28 cellular contexts compared by ENCODE assay signal in the genomic region with DNA sequence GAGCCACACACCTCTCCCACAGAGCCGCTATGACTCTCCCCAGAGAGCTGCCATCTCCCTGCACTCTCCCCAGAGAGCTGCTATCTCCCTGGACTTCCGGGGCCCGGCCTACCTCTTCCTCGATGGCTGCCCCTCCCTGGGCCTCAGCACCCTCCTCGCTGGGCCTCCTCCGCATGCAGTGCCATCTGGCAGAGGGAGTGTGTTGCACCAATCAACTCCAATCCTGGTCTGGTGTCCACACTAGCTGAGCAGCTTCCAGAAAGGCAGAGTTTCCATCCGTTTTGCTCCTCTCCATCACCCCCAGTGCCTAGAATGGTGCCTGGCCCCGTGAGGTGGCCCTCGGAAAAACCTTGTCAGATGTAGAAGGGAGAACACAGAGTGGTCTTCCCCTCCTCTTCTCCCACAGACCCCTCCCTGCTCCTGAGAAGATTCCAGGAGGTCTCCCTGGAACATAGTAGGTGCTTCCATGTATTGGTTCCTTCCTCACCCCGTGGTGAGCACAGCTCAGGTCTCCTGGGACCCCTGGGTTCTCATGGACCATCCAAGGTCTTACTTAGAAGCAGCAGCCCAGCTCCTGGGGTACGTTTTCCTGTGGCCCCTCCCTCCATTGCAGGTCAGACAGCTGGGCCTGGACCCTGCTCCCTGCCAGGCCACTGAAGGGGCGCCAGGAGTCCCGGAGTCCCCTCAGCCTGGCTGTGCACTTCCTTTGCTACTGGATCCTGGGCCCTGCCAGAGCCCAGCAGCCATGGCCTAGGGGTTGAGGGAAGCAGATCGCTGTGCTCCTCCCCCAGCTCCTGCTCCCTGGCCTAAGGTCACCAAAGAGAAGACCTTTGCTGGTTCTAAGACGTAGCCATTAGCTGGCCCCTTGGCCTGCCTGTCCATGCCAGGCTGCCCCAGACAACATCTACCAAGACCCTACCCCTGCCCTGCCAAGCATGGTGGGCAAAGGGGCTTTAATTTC.
DNase-seq lines count a peak whose midpoint lies in the region; ATAC-seq and TF ChIP-seq lines count a peak whose summit lies in the region.
"Had no signal": no experiment of that assay in that cellular context is flagged by ENCODE, and none has a peak within 500 bp of the region (broad histone marks: within the 10 kb centered on the region; RNA-seq: fewer than 3 reads in every experiment).

No MANE protein-coding gene starts in this region.

- intact Hi-C loops in activated T-helper 2 cell treated with anti-CD3 and anti-CD28 coated beads, Interferon-gamma antibody, Interleukin-2, Interleukin-4, amounts not matched to agents 10 μg/mL and 5 μg/mL and 100 μg/mL, durations not matched to agents 14 hours and 24 hours and 36 hours (cut with micrococcal nuclease): no loop called here

- no peak overlapping the region for H3K27ac ChIP-seq in BLaER1 treated with 17β-estradiol and CSF1 and Interleukin-3, amounts not matched to agents 10 nM and 100 nM
- H3K27ac ChIP-seq: GM23248, left ventricle myocardium inferior, SK-N-MC had no signal

- no peak overlapping the region for H3K4me3 ChIP-seq in BLaER1 treated with 17β-estradiol and CSF1 and Interleukin-3, amounts not matched to agents 10 nM and 100 nM
- H3K4me3 ChIP-seq: GM23248, left ventricle myocardium inferior, SK-N-MC had no signal

- H3K27ac Mint-ChIP-seq in brain: peak overlapping the region in 4 of 5 experiments; percentile 21 to 70 (median 42)
- no peak overlapping the region for H3K27ac Mint-ChIP-seq in activated T-helper 2 cell treated with anti-CD3 and anti-CD28 coated beads, Interferon-gamma antibody, Interleukin-2, Interleukin-4, amounts not matched to agents 10 μg/mL and 5 μg/mL and 100 μg/mL, durations not matched to agents 14 hours and 24 hours and 36 hours
- H3K27ac Mint-ChIP-seq: activated CD4-positive, alpha-beta memory T cell treated with anti-CD3 and anti-CD28 coated beads for 36 hours; activated naive CD4-positive, alpha-beta T cell treated with anti-CD3 and anti-CD28 coated beads, Interleukin-2, amount 50 U/mL, for 24 hours; mesothelial cell of epicardium; T-helper 1 cell treated with Interleukin-12 subunit alpha and Interleukin-12 subunit beta and Interleukin-4 antibody, amounts not matched to agents 30 μg/mL and 1 μg/mL, for 36 hours; type B pancreatic cell had no signal

- H3K27me3 ChIP-seq in BLaER1 treated with 17β-estradiol and CSF1 and Interleukin-3, amounts not matched to agents 10 nM and 100 nM: peaks cover 0 to 47% (median 0%) of the 10 kb centered on the region in 11 experiments; a peak in 8 of 22 replicates

- H3K9me3 ChIP-seq in BLaER1 treated with 17β-estradiol and CSF1 and Interleukin-3, amounts not matched to agents 10 nM and 100 nM (replicated peaks in 1 of 11): no peaks in the 10 kb centered on the region
- H3K9me3 ChIP-seq: left ventricle myocardium inferior had no signal

- TF ChIP-seq CTCF in brain (conservative IDR thresholded peaks at IDR 0.05): no peak

- peaks cover 0 to 43% (median 0%) of the 10 kb centered on the region in 11 experiments; a peak in 6 of 22 replicates for H4K20me1 ChIP-seq in BLaER1 treated with 17β-estradiol and CSF1 and Interleukin-3, amounts not matched to agents 10 nM and 100 nM

- H3K4me2 ChIP-seq in BLaER1 treated with 17β-estradiol and CSF1 and Interleukin-3, amounts not matched to agents 10 nM and 100 nM: peak overlapping the region; percentile 50 to 89 (median 80)

- H3K4me1 ChIP-seq in BLaER1 treated with 17β-estradiol and CSF1 and Interleukin-3, amounts not matched to agents 10 nM and 100 nM: peaks cover 12 to 95% (median 78%) of the 10 kb centered on the region in 10 experiments

- no peaks in the 10 kb centered on the region for H3K27me3 Mint-ChIP-seq in brain
- no peaks in the 10 kb centered on the region for H3K27me3 Mint-ChIP-seq in activated T-helper 2 cell treated with anti-CD3 and anti-CD28 coated beads, Interferon-gamma antibody, Interleukin-2, Interleukin-4, amounts not matched to agents 10 μg/mL and 5 μg/mL and 100 μg/mL, durations not matched to agents 14 hours and 24 hours and 36 hours (ENCODE audit: low read depth)

- peaks cover 0 to 4% (median 2%) of the 10 kb centered on the region in 5 experiments for H3K9me3 Mint-ChIP-seq in brain
- peaks cover 3% of the 10 kb centered on the region for H3K9me3 Mint-ChIP-seq in activated T-helper 2 cell treated with anti-CD3 and anti-CD28 coated beads, Interferon-gamma antibody, Interleukin-2, Interleukin-4, amounts not matched to agents 10 μg/mL and 5 μg/mL and 100 μg/mL, durations not matched to agents 14 hours and 24 hours and 36 hours
- H3K9me3 Mint-ChIP-seq: activated naive CD4-positive, alpha-beta T cell treated with anti-CD3 and anti-CD28 coated beads, Interleukin-2, amount 50 U/mL, for 24 hours; mesothelial cell of epicardium; naive thymus-derived CD8-positive, alpha-beta T cell; T-helper 1 cell treated with Interleukin-12 subunit alpha and Interleukin-12 subunit beta and Interleukin-4 antibody, amounts not matched to agents 30 μg/mL and 1 μg/mL, for 36 hours; type B pancreatic cell had no signal

- no peak overlapping the region for H3K4me3 Mint-ChIP-seq in brain
- H3K4me3 Mint-ChIP-seq in activated T-helper 2 cell treated with anti-CD3 and anti-CD28 coated beads, Interferon-gamma antibody, Interleukin-2, Interleukin-4, amounts not matched to agents 10 μg/mL and 5 μg/mL and 100 μg/mL, durations not matched to agents 14 hours and 24 hours and 36 hours (ENCODE audit: low read depth): no peak overlapping the region
- H3K4me3 Mint-ChIP-seq: activated CD4-positive, alpha-beta memory T cell treated with anti-CD3 and anti-CD28 coated beads for 36 hours; activated naive CD4-positive, alpha-beta T cell treated with anti-CD3 and anti-CD28 coated beads, Interleukin-2, amount 50 U/mL, for 24 hours; mesothelial cell of epicardium; naive thymus-derived CD8-positive, alpha-beta T cell; T-helper 1 cell treated with Interleukin-12 subunit alpha and Interleukin-12 subunit beta and Interleukin-4 antibody, amounts not matched to agents 30 μg/mL and 1 μg/mL, for 36 hours; type B pancreatic cell had no signal

- H3K4me1 Mint-ChIP-seq in brain: peaks cover 79% of the 10 kb centered on the region
- H3K4me1 Mint-ChIP-seq in activated T-helper 2 cell treated with anti-CD3 and anti-CD28 coated beads, Interferon-gamma antibody, Interleukin-2, Interleukin-4, amounts not matched to agents 10 μg/mL and 5 μg/mL and 100 μg/mL, durations not matched to agents 14 hours and 24 hours and 36 hours (ENCODE audit: low read depth): no peaks in the 10 kb centered on the region
- H3K4me1 Mint-ChIP-seq: activated naive CD4-positive, alpha-beta T cell treated with anti-CD3 and anti-CD28 coated beads, Interleukin-2, amount 50 U/mL, for 24 hours; naive thymus-derived CD8-positive, alpha-beta T cell had no signal

- no peak overlapping the region for H3K9ac ChIP-seq in BLaER1 treated with 17β-estradiol and CSF1 and Interleukin-3, amounts not matched to agents 10 nM and 100 nM
- H3K9ac ChIP-seq: GM23248 had no signal

- ATAC-seq in HG02852 (IDR thresholded peaks at IDR 0.05; ENCODE audit: unreplicated experiment) (no peak), GM18498 (IDR thresholded peaks at IDR 0.05; ENCODE audit: unreplicated experiment) (no peak)
- ATAC-seq: activated CD4-positive, CD25-positive, alpha-beta regulatory T cell treated with anti-CD3 and anti-CD28 coated beads, Interleukin-2, amount 50 U/mL, for 24 hours; naive thymus-derived CD8-positive, alpha-beta T cell had no signal

- no peaks in the 10 kb centered on the region for H3K36me3 ChIP-seq in BLaER1 treated with 17β-estradiol and CSF1 and Interleukin-3, amounts not matched to agents 10 nM and 100 nM
- H3K36me3 ChIP-seq: left ventricle myocardium inferior had no signal

- DNase-seq in HUDEP-2 (lab: John Stamatoyannopoulos, UW; ENCODE audit: unreplicated experiment in 76 of 76) (peak in 60 of 76 experiments; percentile 8 to 79 (median 52)), occipital lobe (lab: John Stamatoyannopoulos, UW) (peak; percentile 27)
- DNase-seq in activated T-helper 2 cell treated with anti-CD3 and anti-CD28 coated beads, Interferon-gamma antibody, Interleukin-2, Interleukin-4, amounts not matched to agents 10 μg/mL and 5 μg/mL and 100 μg/mL, durations not matched to agents 14 hours and 24 hours and 36 hours (ENCODE audit: low spot score): no peak
- DNase-seq: activated CD4-positive, alpha-beta memory T cell treated with anti-CD3 and anti-CD28 coated beads for 36 hours; activated CD8-positive, alpha-beta memory T cell treated with anti-CD3 and anti-CD28 coated beads, Interleukin-2, amount 50 U/mL, for 4 hours; aorta; Calu3; caudate nucleus; dermis blood vessel endothelial cell; GM23248; left ventricle myocardium inferior; naive thymus-derived CD8-positive, alpha-beta T cell; NCI-H1092; NCI-H1694 treated with DMSO at 0.1 percent for 48 hours; NCI-H2227 treated with DMSO at 0.1 percent for 48 hours; NCI-H748 treated with DMSO at 0.1 percent for 48 hours; retina; stimulated activated CD4-positive, alpha-beta T cell treated with anti-CD3 and anti-CD28 coated beads, Interleukin-2, amount 100 ng/mL, for 48 hours had no signal

- no peaks in the 10 kb centered on the region for H3K36me3 Mint-ChIP-seq in brain
- H3K36me3 Mint-ChIP-seq in activated T-helper 2 cell treated with anti-CD3 and anti-CD28 coated beads, Interferon-gamma antibody, Interleukin-2, Interleukin-4, amounts not matched to agents 10 μg/mL and 5 μg/mL and 100 μg/mL, durations not matched to agents 14 hours and 24 hours and 36 hours (ENCODE audit: low read depth): no peaks in the 10 kb centered on the region
- H3K36me3 Mint-ChIP-seq: activated CD4-positive, alpha-beta memory T cell treated with anti-CD3 and anti-CD28 coated beads for 36 hours; activated naive CD4-positive, alpha-beta T cell treated with anti-CD3 and anti-CD28 coated beads, Interleukin-2, amount 50 U/mL, for 24 hours; mesothelial cell of epicardium; naive thymus-derived CD8-positive, alpha-beta T cell; type B pancreatic cell had no signal
